ENCODE assay signal across 6 cellular contexts in genomic region chr6:32590713-32591112, GRCh38. TPM values are rescaled to one million over a fixed set of nuclear protein-coding genes. Genes with fewer than 3 reads are reported as not detected.
"Had no signal": no experiment of that assay in that cellular context is flagged by ENCODE, and none has a peak within 500 bp of the region (broad histone marks: within the 10 kb centered on the region; RNA-seq: fewer than 3 reads in every experiment).

No MANE protein-coding gene starts in this region.

RNA-seq across cellular contexts. Expression of gene HLA-DRB1, which starts 1.1 kb away (rescaled TPM):
- total RNA-seq: MCF 10A, SJCRH30 had no signal

RNA-seq across cellular contexts. Expression of gene HLA-DQA1, which starts 46.5 kb away (rescaled TPM):
- total RNA-seq: LHCN-M2, MCF 10A, NCI-H460, PC-9, RPMI7951, SJCRH30 had no signal
